ENCODE assay signal across 8 cellular contexts in the genomic region with DNA sequence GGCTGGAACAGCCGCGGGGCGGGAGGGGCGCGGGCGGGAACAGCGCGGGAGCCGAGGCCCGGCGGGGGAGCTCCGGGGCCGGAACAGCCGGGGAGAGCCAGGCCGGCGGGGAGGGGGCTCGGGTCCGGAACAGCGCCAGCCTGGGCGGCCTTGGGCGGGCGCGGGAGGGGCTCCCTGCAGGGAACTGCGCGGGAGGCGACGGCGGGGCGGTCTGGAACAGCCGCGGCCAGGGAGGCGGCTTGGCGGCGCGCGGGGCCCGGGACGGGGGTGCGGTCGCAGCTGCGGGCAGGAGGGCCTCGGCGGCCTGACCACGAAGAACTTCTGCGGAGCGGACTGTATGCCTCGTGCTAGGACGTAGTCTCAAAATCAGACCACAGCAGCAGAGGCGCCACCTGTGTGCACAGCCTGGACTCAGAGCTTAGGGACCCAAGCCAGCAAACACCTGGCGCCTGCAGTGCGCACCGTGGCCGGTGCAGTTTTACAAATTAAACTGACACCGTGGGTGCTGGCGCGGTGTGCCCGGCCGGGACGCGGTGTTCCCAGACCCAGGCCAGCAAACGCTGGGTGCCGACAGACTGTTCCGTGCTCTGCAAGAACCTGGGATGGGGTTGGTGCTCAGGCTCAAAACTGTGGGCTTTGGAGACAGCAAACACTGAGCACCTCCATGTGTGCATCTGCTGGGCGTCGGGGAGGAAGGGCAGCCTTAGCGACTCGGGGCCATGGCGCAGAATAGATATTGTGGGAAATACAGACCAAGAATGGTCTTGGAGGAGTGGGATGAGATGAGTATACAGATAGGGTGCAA. TPM values are rescaled to one million over a fixed set of nuclear protein-coding genes. Genes with fewer than 3 reads are reported as not detected.
DNase-seq lines count a peak whose midpoint lies in the region; ATAC-seq and TF ChIP-seq lines count a peak whose summit lies in the region.

No MANE protein-coding gene starts in this region.

- peaks cover 37% of the 10 kb centered on the region for H3K36me3 Mint-ChIP-seq in Calu3 (ENCODE audit: insufficient read depth, unreplicated experiment)

- peak overlapping the region; percentile 76 for H3K27ac Mint-ChIP-seq in Calu3 (ENCODE audit: unreplicated experiment)

- peak overlapping the region; percentile 78 for H3K4me3 Mint-ChIP-seq in Calu3 (ENCODE audit: low read depth, unreplicated experiment)

- DNase-seq in Calu3 (peak; percentile 97), HS-27A (ENCODE audit: low read depth) (peak; percentile 24), RWPE1 (ENCODE audit: low spot score) (peak; percentile 85), Right ventricle myocardium superior (peak; percentile 92), posterior vena cava (ENCODE audit: low spot score) (peak; percentile 96), NCI-H2107 (lab: John Stamatoyannopoulos, UW) (no peak)
- DNase-seq in activated naive CD4-positive, alpha-beta T cell treated with anti-CD3 and anti-CD28 coated beads, Interleukin-2, amount 50 U/mL, for 16 hours: peak; percentile 82

- intact Hi-C loops in Calu3 (cut with micrococcal nuclease; ENCODE audit: unreplicated experiment) (loop anchor here (2.0 to 5.0 kb wide), 4 partner anchors 46 to 185 kb away; a partner anchor contains a TSS), Right ventricle myocardium superior (cut with DNase I) (loop anchor here (10.0 kb wide), 1 partner anchor 278 kb away; no protein-coding TSS in a partner anchor), posterior vena cava (cut with DNase I) (loop anchor here in 1 of 2 donors (5.0 kb wide), 1 partner anchor 65 kb away; a partner anchor contains a TSS)

- TF ChIP-seq CTCF in Calu3 (IDR thresholded peaks at IDR 0.05; ENCODE audit: unreplicated experiment) (no peak), RWPE1 (conservative IDR thresholded peaks at IDR 0.05; ENCODE audit: low read depth) (no peak)

- POLR2A ChIA-PET in RWPE1 (lab: Yijun Ruan, JAX; ENCODE audit: low non-redundant PET): interaction anchor here (0.7 to 1.4 kb wide), 6 partner anchors 8 to 78 kb away, joined by 3 to 6 read pairs (median 4); a partner anchor contains a TSS

- H3K9me3 Mint-ChIP-seq in Calu3 (ENCODE audit: low read depth, unreplicated experiment): peaks cover 8% of the 10 kb centered on the region

- BruUV-seq in Calu3 (replicated peaks; lab: Mats Ljungman, UMichigan): TSS peak; percentile 68

- peaks cover 38% of the 10 kb centered on the region for H3K4me1 Mint-ChIP-seq in Calu3 (ENCODE audit: low read depth, unreplicated experiment)

- H3K27ac ChIP-seq in RWPE1: peak overlapping the region; percentile 92

- CTCF ChIA-PET in Calu3 (lab: Charles Lee) (interaction anchor here (0.5 to 1.8 kb wide), 14 partner anchors 11 to 551 kb away, joined by 3 to 13 read pairs (median 4); a partner anchor contains a TSS), RWPE1 (lab: Yijun Ruan, JAX) (interaction anchor here (0.6 to 1.8 kb wide), 7 partner anchors 9 to 79 kb away, joined by 3 to 7 read pairs (median 5); a partner anchor contains a TSS)

- H3K27me3 Mint-ChIP-seq in Calu3 (ENCODE audit: unreplicated experiment): no peaks in the 10 kb centered on the region

- peak; percentile 29 for ATAC-seq in GM19468 (IDR thresholded peaks at IDR 0.05; ENCODE audit: extremely low read depth, unreplicated experiment)
- peak; percentile 84 for ATAC-seq in Right ventricle myocardium superior (ENCODE audit: poor library complexity)

RNA-seq across cellular contexts. Expression of a gene that starts 0.6 kb away (rescaled TPM):
- 10.2 and 12.9 TPM in 2 replicates for total RNA-seq in Calu3 (2022)
- total RNA-seq in Right ventricle myocardium superior: 1.9 TPM
- 1 to 10 TPM; 1.8 to 2.0 TPM for total RNA-seq in posterior vena cava

RNA-seq across cellular contexts. Expression of a gene that starts 12.3 kb away (rescaled TPM):
- 18.7 and 20.3 TPM in 2 replicates for total RNA-seq in Calu3 (2022)
- total RNA-seq in Right ventricle myocardium superior: 11.7 TPM
- total RNA-seq in posterior vena cava: 1 to 10 TPM; 5.2 to 9.0 TPM

RNA-seq across cellular contexts. Expression of a gene that starts 46.2 kb away (rescaled TPM):
- 56.9 and 62.3 TPM in 2 replicates for total RNA-seq in Calu3 (2022)
- total RNA-seq in Right ventricle myocardium superior: 1.1 TPM
- total RNA-seq in posterior vena cava: 1 to 10 TPM; 2.0 to 2.2 TPM

RNA-seq across cellular contexts. Expression of a gene that starts 58.1 kb away (rescaled TPM):
- total RNA-seq in Calu3 (2022) (65.5 and 80.8 TPM in 2 replicates), Right ventricle myocardium superior (69.4 TPM), posterior vena cava (10 to 100 TPM; 25.5 to 36.6 TPM)

Comparison
In these comparisons a context has a peak if more than half of its experiments do, and no peak if none do; other contexts are left out.
1. RNA of a gene that starts 46.2 kb away (total RNA-seq): 56.9 to 62.3 TPM in Calu3; 2.0 to 2.2 TPM in posterior vena cava and 1.1 TPM in Right ventricle myocardium superior (single experiment); every median in the first group is over 10 times any median in the second.